In genomic region chr4:38670939-38671593, GRCh38 we compare ENCODE assay signal across 8 cellular contexts. TPM values are rescaled to one million over a fixed set of nuclear protein-coding genes. Genes with fewer than 3 reads are reported as not detected.
A peak's percentile ranks its signal among the peaks of the same experiment; 100 is the strongest.
DNase-seq lines count a peak whose midpoint lies in the region; ATAC-seq and TF ChIP-seq lines count a peak whose summit lies in the region.

No MANE protein-coding gene starts in this region.

- H3K36me3 ChIP-seq in body of pancreas (replicated peaks in 1 of 2; ENCODE audit: insufficient read depth in 1 of 2, low read depth in 2 of 2): no peaks in the 10 kb centered on the region
- H3K36me3 ChIP-seq in neural progenitor cell: no peaks in the 10 kb centered on the region

- no peak overlapping the region for H3K4me3 ChIP-seq in GM12865 (ENCODE audit: low read depth, low read length)
- no peak overlapping the region for H3K4me3 ChIP-seq in body of pancreas
- no peak overlapping the region for H3K4me3 ChIP-seq in neural progenitor cell

- H3K79me2 ChIP-seq in neural progenitor cell (ENCODE audit: low read depth): peaks cover 100% of the 10 kb centered on the region

- peak overlapping the region; percentile 80 for H3K4me3 Mint-ChIP-seq in neural progenitor cell

- peaks cover 85% of the 10 kb centered on the region for H3K4me1 ChIP-seq in body of pancreas
- peaks cover 85% of the 10 kb centered on the region for H3K4me1 ChIP-seq in neural progenitor cell

- H3K27me3 Mint-ChIP-seq in neural progenitor cell (ENCODE audit: insufficient read depth, low read depth): no peaks in the 10 kb centered on the region

- peak; percentile 35 for ATAC-seq in HG02870 (IDR thresholded peaks at IDR 0.05; ENCODE audit: unreplicated experiment)
- no peak for ATAC-seq in body of pancreas
- ATAC-seq in GM21619 (IDR thresholded peaks at IDR 0.05; ENCODE audit: unreplicated experiment): no peak

- no peak for TF ChIP-seq CTCF in GM12865 (IDR thresholded peaks at IDR 0.05; ENCODE audit: insufficient read depth, low read depth, low read length, missing control alignments)
- no peak for TF ChIP-seq CTCF in body of pancreas (IDR thresholded peaks at IDR 0.05)
- TF ChIP-seq CTCF in neural progenitor cell (IDR thresholded peaks at IDR 0.05): no peak

- no peaks in the 10 kb centered on the region for H3K36me3 Mint-ChIP-seq in neural progenitor cell

- no peaks in the 10 kb centered on the region for H3K27me3 ChIP-seq in body of pancreas
- H3K27me3 ChIP-seq in neural progenitor cell: no peaks in the 10 kb centered on the region

- intact Hi-C loops in body of pancreas (cut with DNase I): loop anchor here (5.0 kb wide), 1 partner anchor 349 kb away; no protein-coding TSS in a partner anchor

- no peaks in the 10 kb centered on the region for H3K9me3 Mint-ChIP-seq in neural progenitor cell

- H4K20me1 ChIP-seq in neural progenitor cell (ENCODE audit: low read depth): peaks cover 78% of the 10 kb centered on the region

- no peak overlapping the region for H2AFZ ChIP-seq in neural progenitor cell (replicated peaks)

- H3K4me1 Mint-ChIP-seq in neural progenitor cell: peaks cover 92% of the 10 kb centered on the region

- peaks cover 63% of the 10 kb centered on the region for H3F3A ChIP-seq in neural progenitor cell (ENCODE audit: low read depth)

- H3K4me2 ChIP-seq in neural progenitor cell: peak overlapping the region; percentile 73

- H3K27ac Mint-ChIP-seq in neural progenitor cell: peak overlapping the region; percentile 48

- 20 to 21% methylated on average over 10 of the region's 10 CpGs for WGBS in body of pancreas, 2 donors

- H3K27ac ChIP-seq in body of pancreas (peak overlapping the region; percentile 37 to 100 (median 100)), neural progenitor cell (no peak overlapping the region)

- H3K9me3 ChIP-seq in body of pancreas: no peaks in the 10 kb centered on the region
- no peaks in the 10 kb centered on the region for H3K9me3 ChIP-seq in neural progenitor cell (ENCODE audit: low read depth)

- TF ChIP-seq POLR2A in body of pancreas (IDR thresholded peaks at IDR 0.05): peak in 2 of 3 donors; percentile 15 to 21

- H3K9ac ChIP-seq in neural progenitor cell: no peak overlapping the region

- DNase-seq in GM12865 (ENCODE audit: low read depth): peak; percentile 54
- peak in 3 of 4 donors; percentile 22 to 54 (median 28) for DNase-seq in body of pancreas
- DNase-seq in neural progenitor cell (ENCODE audit: low spot score): no peak
- DNase-seq in SK-N-DZ (ENCODE audit: low spot score): no peak
- DNase-seq in Kasumi-1 (lab: John Stamatoyannopoulos, UW): no peak
- no peak for DNase-seq in cerebellar nuclear complex (lab: John Stamatoyannopoulos, UW)

RNA-seq across cellular contexts. Expression of gene KLF3, which starts 7.1 kb away (rescaled TPM):
- total RNA-seq in body of pancreas (10 to 100 TPM; 30.6 to 32.0 TPM), neural progenitor cell (ENCODE audit: low replicate concordance) (22.8 and 24.8 TPM in 2 replicates)
- polyA plus RNA-seq in SK-N-DZ (2014; cell fraction: cytosol; rRNA removed): 11.8 and 15.4 TPM in 2 replicates
- polyA plus RNA-seq in SK-N-DZ (2014; cell fraction: nucleus; rRNA removed): 9.2 and 12.3 TPM in 2 replicates

Comparison
In these comparisons a context has a peak if more than half of its experiments do, and no peak if none do; other contexts are left out.
1. DNase-seq: peak in GM12865 (single experiment) and body of pancreas (3 of 4); none in neural progenitor cell (single experiment), SK-N-DZ (single experiment), Kasumi-1 (0 of 2) and cerebellar nuclear complex (0 of 2).